8 cellular contexts compared by ENCODE assay signal in genomic region chr10:96044686-96045085, GRCh38. TPM values are rescaled to one million over a fixed set of nuclear protein-coding genes. Genes with fewer than 3 reads are reported as not detected.
A peak's percentile ranks its signal among the peaks of the same experiment; 100 is the strongest.
DNase-seq lines count a peak whose midpoint lies in the region; TF ChIP-seq lines count a peak whose summit lies in the region.

No MANE protein-coding gene starts in this region.

- H3K36me3 ChIP-seq in CD4-positive, alpha-beta memory T cell (ENCODE audit: insufficient read depth, low read length) = no peaks in the 10 kb centered on the region
- H3K36me3 ChIP-seq in adrenal gland (replicated peaks in 1 of 2) (no peaks in the 10 kb centered on the region), tibial artery (peaks cover 0 to 4% (median 0%) of the 10 kb centered on the region in 3 donors)

- peaks cover 19% of the 10 kb centered on the region for H3K4me1 ChIP-seq in CD4-positive, alpha-beta memory T cell (ENCODE audit: insufficient read depth, low read length)
- H3K4me1 ChIP-seq in adrenal gland (replicated peaks in 1 of 2) (peaks cover 11 to 16% of the 10 kb centered on the region in 2 donors), tibial artery (peaks cover 0 to 16% (median 7%) of the 10 kb centered on the region in 4 donors)

- H3K4me3 Mint-ChIP-seq in CD4-positive, alpha-beta memory T cell = peak overlapping the region; percentile 91 to 96 (median 92)

- CTCF ChIA-PET in CD4-positive, alpha-beta memory T cell (lab: Charles Lee; ENCODE audit: partially characterized antibody) = interaction anchor here (0.9 to 2.0 kb wide), 3 partner anchors 12 to 351 kb away, joined by 3 to 5 read pairs (median 3); partner anchors contain the start of gene TCTN3

- peak overlapping the region; percentile 60 to 69 for H3K4me3 ChIP-seq in CD4-positive, alpha-beta memory T cell (ENCODE audit: low read length in 2 of 2)
- peak overlapping the region in 2 of 4 donors; percentile 81 to 95 for H3K4me3 ChIP-seq in adrenal gland
- peak overlapping the region; percentile 79 to 82 for H3K4me3 ChIP-seq in tibial artery

- no peak overlapping the region for H3K27ac ChIP-seq in CD4-positive, alpha-beta memory T cell (ENCODE audit: low read depth, low read length)
- peak overlapping the region in 4 of 5 donors; percentile 82 to 94 (median 88) for H3K27ac ChIP-seq in adrenal gland
- H3K27ac ChIP-seq in tibial artery = peak overlapping the region in 1 of 2 donors; percentile 85

- peaks cover 28 to 56% (median 43%) of the 10 kb centered on the region in 4 donors for H3K4me1 Mint-ChIP-seq in CD4-positive, alpha-beta memory T cell

- no peaks in the 10 kb centered on the region for H3K9me3 Mint-ChIP-seq in CD4-positive, alpha-beta memory T cell

- WGBS in adrenal gland, 4 donors = 44 to 59% (median 48%) methylated on average over 9 of the region's 9 CpGs

- peak overlapping the region; percentile 43 to 95 (median 89) for H3K27ac Mint-ChIP-seq in CD4-positive, alpha-beta memory T cell

- peaks cover 0 to 2% of the 10 kb centered on the region in 2 donors for H3K27me3 Mint-ChIP-seq in CD4-positive, alpha-beta memory T cell

- POLR2A ChIA-PET in CD4-positive, alpha-beta memory T cell (lab: Charles Lee; ENCODE audit: partially characterized antibody) = interaction anchor here (0.6 to 2.6 kb wide), 5 partner anchors 31 to 388 kb away, joined by 3 to 25 read pairs (median 3); partner anchors contain the start of gene ZNF518A

- intact Hi-C loops in CD4-positive, alpha-beta memory T cell (cut with micrococcal nuclease) = loop anchor here (5.0 kb wide), 1 partner anchor 137 kb away; the partner anchor contains the start of gene CC2D2B
- intact Hi-C loops in adrenal gland (cut with DNase I) = no loop called here
- intact Hi-C loops in tibial artery (cut with DNase I; ENCODE audit: low total_unique reads) = no loop called here

- peaks cover 14 to 24% of the 10 kb centered on the region in 2 donors for H3K36me3 Mint-ChIP-seq in CD4-positive, alpha-beta memory T cell

- no peak for DNase-seq in CD4-positive, alpha-beta memory T cell
- DNase-seq in LHCN-M2 (ENCODE audit: low read depth) (peak; percentile 18), adrenal gland (peak in 1 of 7 donors; percentile 22), kidney tubule cell (ENCODE audit: low spot score) (peak; percentile 26), tibial artery (no peak), NCI-H524 treated with DMSO at 0.1 percent for 48 hours (lab: John Stamatoyannopoulos, UW) (no peak), LoVo (ENCODE audit: low spot score) (no peak), germinal center (ENCODE audit: low spot score) (no peak)

- TF ChIP-seq CTCF in adrenal gland (IDR thresholded peaks at IDR 0.05) (no peak), tibial artery (IDR thresholded peaks at IDR 0.05) (no peak)

- TF ChIP-seq POLR2A in adrenal gland (IDR thresholded peaks at IDR 0.05) = no peak

- H3K9me3 ChIP-seq in CD4-positive, alpha-beta memory T cell (ENCODE audit: control insufficient read depth in 1 of 2, low read length in 2 of 2) = no peaks in the 10 kb centered on the region
- no peaks in the 10 kb centered on the region for H3K9me3 ChIP-seq in adrenal gland (replicated peaks in 1 of 3)
- no peaks in the 10 kb centered on the region for H3K9me3 ChIP-seq in tibial artery

- H3K27me3 ChIP-seq in CD4-positive, alpha-beta memory T cell (ENCODE audit: insufficient read depth, low read length) = no peaks in the 10 kb centered on the region
- H3K27me3 ChIP-seq in adrenal gland (no peaks in the 10 kb centered on the region), tibial artery (no peaks in the 10 kb centered on the region)

RNA-seq across cellular contexts. Expression of gene CCNJ, which starts 1.3 kb away (rescaled TPM):
- total RNA-seq in CD4-positive, alpha-beta memory T cell = 1 to 10 TPM; 7.1 TPM
- polyA plus RNA-seq in CD4-positive, alpha-beta memory T cell = 1 to 10 TPM in 1 of 2 donors, under 1 TPM in 1; 0.43 to 1.4 TPM
- 2.1 and 5.0 TPM in 2 replicates for total RNA-seq in LHCN-M2 (2014; rRNA removed)
- 1.6 TPM for polyA plus RNA-seq in LHCN-M2 (2012)
- 10 to 100 TPM in 1 of 8 donors, 1 to 10 TPM in 7; 4.1 to 10.7 (median 6.1) TPM for total RNA-seq in adrenal gland
- 1 to 10 TPM; 3.4 to 6.5 (median 3.8) TPM for polyA plus RNA-seq in adrenal gland

Comparison
In these comparisons a context has a peak if more than half of its experiments do, and no peak if none do; other contexts are left out.
1. DNase-seq: peak in LHCN-M2 (single experiment) and kidney tubule cell (single experiment); none in CD4-positive, alpha-beta memory T cell (0 of 5), tibial artery (0 of 2), NCI-H524 treated with DMSO at 0.1 percent for 48 hours (single experiment), LoVo (single experiment) and germinal center (single experiment).